ENCODE assay signal across 8 cellular contexts in the genomic region with DNA sequence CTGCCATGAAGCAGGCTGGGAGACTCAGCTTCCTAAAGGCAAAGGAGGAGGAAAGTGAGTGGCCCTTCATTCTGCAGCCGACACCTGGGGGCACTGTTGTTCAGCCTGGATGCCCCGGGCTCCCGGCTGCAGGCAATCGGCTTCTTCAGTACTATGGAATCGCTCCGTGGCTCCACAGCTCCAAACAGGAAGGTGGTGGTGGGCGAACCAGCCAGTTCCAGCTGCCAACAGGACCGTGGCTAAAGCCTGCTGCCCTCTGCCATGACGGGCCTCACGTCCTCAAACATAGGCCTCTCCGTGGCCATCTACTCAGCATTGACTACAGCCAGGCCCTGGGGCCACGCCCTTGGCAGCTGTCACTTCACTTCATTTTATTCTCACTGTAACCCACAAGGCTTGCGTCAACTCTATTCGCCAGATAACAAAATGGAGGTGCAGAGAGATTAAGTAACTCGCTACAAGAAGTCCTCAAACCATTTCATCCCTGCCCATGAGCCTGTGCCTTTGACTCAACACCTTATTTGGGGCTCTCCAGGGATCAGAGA. TPM values are rescaled to one million over a fixed set of nuclear protein-coding genes. Genes with fewer than 3 reads are reported as not detected.
A peak's percentile ranks its signal among the peaks of the same experiment; 100 is the strongest.
DNase-seq lines count a peak whose midpoint lies in the region; ATAC-seq and TF ChIP-seq lines count a peak whose summit lies in the region.

No MANE protein-coding gene starts in this region.

- no peak overlapping the region for H3K4me3 Mint-ChIP-seq in Calu3 (ENCODE audit: low read depth, unreplicated experiment)

- no peak overlapping the region for H3K27ac ChIP-seq in mammary epithelial cell (ENCODE audit: insufficient read depth, low read depth, low read length)

- no peaks in the 10 kb centered on the region for H3K79me2 ChIP-seq in mammary epithelial cell (ENCODE audit: insufficient read depth, low read length)

- no peaks in the 10 kb centered on the region for H3K36me3 ChIP-seq in HAP-1 (replicated peaks)
- H3K36me3 ChIP-seq in mammary epithelial cell (ENCODE audit: insufficient read depth, low read length) = no peaks in the 10 kb centered on the region

- no peak overlapping the region for H3K4me2 ChIP-seq in mammary epithelial cell (ENCODE audit: insufficient read depth, low read depth, low read length)

- DNase-seq in Calu3 = peak; percentile 45
- DNase-seq in HAP-1 (ENCODE audit: low spot score in 2 of 2) = peak; percentile 76 to 85
- DNase-seq in NCI-H2029 treated with DMSO at 0.1 percent for 48 hours (lab: John Stamatoyannopoulos, UW) = peak; percentile 54
- peak; percentile 75 for DNase-seq in UCSD-AML1 (lab: John Stamatoyannopoulos, UW; ENCODE audit: unreplicated experiment)
- DNase-seq in mammary epithelial cell = peak; percentile 20
- DNase-seq in left lobe of liver (ENCODE audit: low spot score) = peak; percentile 55
- peak; percentile 26 for DNase-seq in stimulated activated CD8-positive, alpha-beta memory T cell treated with anti-CD3 and anti-CD28 coated beads, Interleukin-15, amount 100 ng/mL, for 1 hour (ENCODE audit: low read depth)

- H2AFZ ChIP-seq in mammary epithelial cell (ENCODE audit: low read depth, low read length) = no peak overlapping the region

- no peaks in the 10 kb centered on the region for H3K4me1 Mint-ChIP-seq in Calu3 (ENCODE audit: low read depth, unreplicated experiment)

- H4K20me1 ChIP-seq in mammary epithelial cell (ENCODE audit: insufficient read depth, low read length) = no peaks in the 10 kb centered on the region

- H3K36me3 Mint-ChIP-seq in Calu3 (ENCODE audit: insufficient read depth, unreplicated experiment) = no peaks in the 10 kb centered on the region

- no peak overlapping the region for H3K4me3 ChIP-seq in HAP-1
- no peak overlapping the region for H3K4me3 ChIP-seq in mammary epithelial cell (replicated peaks in 1 of 3; ENCODE audit: insufficient read depth in 1 of 3, low read depth in 2 of 3, low read length in 3 of 3)

- BruUV-seq in Calu3 (replicated peaks; lab: Mats Ljungman, UMichigan) (no TSS peak), mammary epithelial cell (replicated peaks; lab: Mats Ljungman, UMichigan) (no TSS peak)

- dilution Hi-C loops in mammary epithelial cell (cut with HindIII; ENCODE audit: low sequenced_read_pairs) = no loop called here

- H3K9ac ChIP-seq in mammary epithelial cell (ENCODE audit: insufficient read depth, low read length) = no peak overlapping the region

- H3K27me3 Mint-ChIP-seq in Calu3 (ENCODE audit: unreplicated experiment) = peaks cover 46% of the 10 kb centered on the region

- CTCF ChIA-PET in Calu3 (lab: Charles Lee) = interaction anchor here (0.6 kb wide), 1 partner anchor 427 kb away, joined by 3 read pairs; no protein-coding TSS in a partner anchor
- CTCF ChIA-PET in mammary epithelial cell (lab: Charles Lee; ENCODE audit: low non-redundant PET) = interaction anchor here (0.5 to 0.7 kb wide), 3 partner anchors 409 to 492 kb away, joined by 3 to 4 read pairs (median 3); no protein-coding TSS in a partner anchor

- TF ChIP-seq CTCF in Calu3 (IDR thresholded peaks at IDR 0.05; ENCODE audit: unreplicated experiment) (peak; percentile 40), mammary epithelial cell (conservative IDR thresholded peaks at IDR 0.05 in 1 of 2, IDR thresholded peaks at IDR 0.05 in 1 of 2; ENCODE audit: extremely low read depth in 1 of 2, insufficient read depth in 1 of 2, low read depth in 1 of 2, low read length in 2 of 2) (peak; percentile 35 to 59)

- no peaks in the 10 kb centered on the region; the same call in 1 of the 2 replicates for H3K4me1 ChIP-seq in HAP-1
- no peaks in the 10 kb centered on the region for H3K4me1 ChIP-seq in mammary epithelial cell (ENCODE audit: insufficient read depth, low read length)

- H3K9me3 ChIP-seq in HAP-1 (peaks cover 5% of the 10 kb centered on the region), mammary epithelial cell (replicated peaks; ENCODE audit: insufficient read depth, low read length) (no peaks in the 10 kb centered on the region)

- H3K27ac Mint-ChIP-seq in Calu3 (ENCODE audit: unreplicated experiment) = no peak overlapping the region

- WGBS in mammary epithelial cell (ENCODE audit: low coverage, missing lambda C conversion rate) = 75% methylated on average over 12 of the region's 15 CpGs

- no peaks in the 10 kb centered on the region; the same call in 1 of the 2 replicates for H3K27me3 ChIP-seq in HAP-1 (ENCODE audit: low read depth)
- no peaks in the 10 kb centered on the region for H3K27me3 ChIP-seq in mammary epithelial cell (ENCODE audit: insufficient read depth, low read length)

- ATAC-seq in left lobe of liver (peak; percentile 95), GM18870 (IDR thresholded peaks at IDR 0.05; ENCODE audit: unreplicated experiment) (no peak)

- in situ Hi-C loops in HAP-1 (cut with MboI; ENCODE audit: low sequenced_read_pairs) = no loop called here
- in situ Hi-C loops in mammary epithelial cell (cut with MboI; ENCODE audit: low sequenced_read_pairs in 2 of 2) = no loop called here

- intact Hi-C loops in Calu3 (cut with micrococcal nuclease; ENCODE audit: unreplicated experiment) (no loop called here), mammary epithelial cell (cut with micrococcal nuclease) (loop anchor here (1.0 kb wide), 2 partner anchors 266 to 394 kb away; no protein-coding TSS in a partner anchor)

- H3K9me3 Mint-ChIP-seq in Calu3 (ENCODE audit: low read depth, unreplicated experiment) = no peaks in the 10 kb centered on the region

RNA-seq across cellular contexts. Expression of a gene that starts 38.1 kb away (rescaled TPM):
- not detected in 2 replicates for total RNA-seq in Calu3 (2022)
- not detected for total RNA-seq in mammary epithelial cell
- not detected for polyA plus RNA-seq in mammary epithelial cell
- polyA minus RNA-seq in mammary epithelial cell = not detected
- total RNA-seq in left lobe of liver = 0.05 TPM

Comparison
In these comparisons a context has a peak if more than half of its experiments do, and no peak if none do; other contexts are left out.
1. DNase-seq: peak in every context shown above with its lines; median percentile 80 in HAP-1; 75 in UCSD-AML1; 55 in left lobe of liver; 54 in NCI-H2029 treated with DMSO at 0.1 percent for 48 hours; 45 in Calu3; 26 in stimulated activated CD8-positive, alpha-beta memory T cell treated with anti-CD3 and anti-CD28 coated beads, Interleukin-15, amount 100 ng/mL, for 1 hour; 20 in mammary epithelial cell.